ENCODE assay signal across 1 cellular context in the genomic region with DNA sequence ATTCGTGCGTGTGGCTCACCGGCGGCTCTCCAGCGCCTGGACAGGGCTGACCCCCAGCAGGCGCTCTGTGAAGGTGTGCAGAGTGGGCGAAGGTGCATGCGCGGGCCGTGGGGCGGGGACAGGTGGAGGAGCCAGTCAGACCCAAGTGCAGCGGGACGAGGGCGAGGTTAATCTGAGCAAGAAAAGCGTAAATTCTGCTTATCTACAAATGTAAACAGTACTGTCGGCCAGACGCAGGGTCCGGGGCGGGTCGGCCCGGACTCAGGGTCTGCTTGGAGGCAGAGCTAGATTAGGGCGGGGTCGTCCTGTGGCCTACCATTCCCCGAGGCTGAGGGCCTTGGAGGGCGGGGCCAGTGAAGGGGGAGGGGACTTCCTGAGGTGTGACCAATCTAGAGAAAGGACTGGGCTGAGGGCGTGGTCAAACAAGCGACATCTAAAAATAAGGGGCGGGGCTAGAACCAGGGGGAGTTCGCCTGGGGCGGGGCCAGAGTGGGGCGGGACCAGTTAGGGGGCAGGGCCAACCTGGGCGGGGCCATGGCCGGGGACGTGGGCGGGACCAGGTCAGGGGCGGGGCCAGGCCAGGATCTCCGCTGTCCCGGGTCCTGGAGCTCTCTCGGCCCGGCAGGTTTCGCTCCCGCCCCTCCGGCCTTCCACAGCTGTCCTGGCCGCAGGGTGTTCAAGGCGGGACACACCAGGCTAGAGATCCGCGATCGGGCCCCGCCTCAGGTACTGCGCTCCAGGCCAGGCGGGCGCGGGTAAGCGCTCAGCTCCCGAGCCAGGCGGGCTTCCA.
TF ChIP-seq lines count a peak whose summit lies in the region.

Gene SEC14L5, plus strand, starts transcription at position 611 of the 790 bp plus-strand sequence. CDS start 994 bp downstream, outside the sequence.

TF ChIP-seq in HepG2, 621 proteins besides CTCF, POLR2A, EP300 and RAD21 (continued from another document and continues in another):
- peak; percentile 88 for TF ChIP-seq ZNF687 (CRISPR knock-in tag; IDR thresholded peaks at IDR 0.05)
- TF ChIP-seq, protein P1, sequence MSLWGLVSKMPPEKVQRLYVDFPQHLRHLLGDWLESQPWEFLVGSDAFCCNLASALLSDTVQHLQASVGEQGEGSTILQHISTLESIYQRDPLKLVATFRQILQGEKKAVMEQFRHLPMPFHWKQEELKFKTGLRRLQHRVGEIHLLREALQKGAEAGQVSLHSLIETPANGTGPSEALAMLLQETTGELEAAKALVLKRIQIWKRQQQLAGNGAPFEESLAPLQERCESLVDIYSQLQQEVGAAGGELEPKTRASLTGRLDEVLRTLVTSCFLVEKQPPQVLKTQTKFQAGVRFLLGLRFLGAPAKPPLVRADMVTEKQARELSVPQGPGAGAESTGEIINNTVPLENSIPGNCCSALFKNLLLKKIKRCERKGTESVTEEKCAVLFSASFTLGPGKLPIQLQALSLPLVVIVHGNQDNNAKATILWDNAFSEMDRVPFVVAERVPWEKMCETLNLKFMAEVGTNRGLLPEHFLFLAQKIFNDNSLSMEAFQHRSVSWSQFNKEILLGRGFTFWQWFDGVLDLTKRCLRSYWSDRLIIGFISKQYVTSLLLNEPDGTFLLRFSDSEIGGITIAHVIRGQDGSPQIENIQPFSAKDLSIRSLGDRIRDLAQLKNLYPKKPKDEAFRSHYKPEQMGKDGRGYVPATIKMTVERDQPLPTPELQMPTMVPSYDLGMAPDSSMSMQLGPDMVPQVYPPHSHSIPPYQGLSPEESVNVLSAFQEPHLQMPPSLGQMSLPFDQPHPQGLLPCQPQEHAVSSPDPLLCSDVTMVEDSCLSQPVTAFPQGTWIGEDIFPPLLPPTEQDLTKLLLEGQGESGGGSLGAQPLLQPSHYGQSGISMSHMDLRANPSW (CRISPR knock-in tag; IDR thresholded peaks at IDR 0.05; ENCODE audit: borderline replicate concordance) = no peak
- no peak for TF ChIP-seq CC2D1A (CRISPR knock-in tag; IDR thresholded peaks at IDR 0.05)
- TF ChIP-seq GPN1 (CRISPR knock-in tag; IDR thresholded peaks at IDR 0.05; ENCODE audit: borderline replicate concordance) = no peak
- TF ChIP-seq SYNCRIP (IDR thresholded peaks at IDR 0.05; ENCODE audit: insufficient read depth, low read depth, low read length) = no peak
- TF ChIP-seq MTA1 (CRISPR knock-in tag; IDR thresholded peaks at IDR 0.05; ENCODE audit: borderline replicate concordance) = no peak; the same call in 1 of the 2 replicates
- TF ChIP-seq GATAD1 (CRISPR knock-in tag; IDR thresholded peaks at IDR 0.05) = peak; percentile 59; the same call in 1 of the 2 replicates
- no peak for TF ChIP-seq SCMH1 (CRISPR knock-in tag; IDR thresholded peaks at IDR 0.05; ENCODE audit: borderline replicate concordance)
- TF ChIP-seq MEIS1 (CRISPR knock-in tag; IDR thresholded peaks at IDR 0.05; ENCODE audit: borderline replicate concordance) = no peak
- no peak; the same call in none of the 2 replicates for TF ChIP-seq MEIS2 (CRISPR knock-in tag; IDR thresholded peaks at IDR 0.05)
- TF ChIP-seq EHMT2 (IDR thresholded peaks at IDR 0.05; ENCODE audit: borderline replicate concordance, low read depth, low read length) = 0 out of 2 replicates have a peak, but pooled peaks have one; percentile 68
- TF ChIP-seq DMTF1 (CRISPR knock-in tag; IDR thresholded peaks at IDR 0.05) = no peak
- peak; percentile 31; the same call in 1 of the 2 replicates for TF ChIP-seq ZNF337 (CRISPR knock-in tag; IDR thresholded peaks at IDR 0.05; ENCODE audit: borderline replicate concordance, low read depth)
- 0 out of 2 replicates have a peak, but pooled peaks have one; percentile 54 for TF ChIP-seq ZNF232 (CRISPR knock-in tag; IDR thresholded peaks at IDR 0.05; ENCODE audit: borderline replicate concordance)
- TF ChIP-seq, protein P2, sequence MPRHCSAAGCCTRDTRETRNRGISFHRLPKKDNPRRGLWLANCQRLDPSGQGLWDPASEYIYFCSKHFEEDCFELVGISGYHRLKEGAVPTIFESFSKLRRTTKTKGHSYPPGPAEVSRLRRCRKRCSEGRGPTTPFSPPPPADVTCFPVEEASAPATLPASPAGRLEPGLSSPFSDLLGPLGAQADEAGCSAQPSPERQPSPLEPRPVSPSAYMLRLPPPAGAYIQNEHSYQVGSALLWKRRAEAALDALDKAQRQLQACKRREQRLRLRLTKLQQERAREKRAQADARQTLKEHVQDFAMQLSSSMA (CRISPR knock-in tag; IDR thresholded peaks at IDR 0.05) = no peak; the same call in 1 of the 2 replicates
- peak; percentile 79; the same call in 1 of the 2 replicates for TF ChIP-seq NRL (CRISPR knock-in tag; IDR thresholded peaks at IDR 0.05; ENCODE audit: borderline replicate concordance)
- TF ChIP-seq ZNF224 (CRISPR knock-in tag; IDR thresholded peaks at IDR 0.05) = no peak
- TF ChIP-seq NFATC3 (CRISPR knock-in tag; IDR thresholded peaks at IDR 0.05) = no peak
- TF ChIP-seq RBM39 (IDR thresholded peaks at IDR 0.05; ENCODE audit: low read depth, low read length, poor library complexity, severe bottlenecking) = no peak
- peak; percentile 54; the same call in 1 of the 2 replicates for TF ChIP-seq MED1 (CRISPR knock-in tag; IDR thresholded peaks at IDR 0.05)
- TF ChIP-seq SMAD1 (CRISPR knock-in tag; IDR thresholded peaks at IDR 0.05; ENCODE audit: borderline replicate concordance, low read depth) = peak; percentile 19; the same call in 1 of the 2 replicates
- no peak; the same call in 1 of the 2 replicates for TF ChIP-seq ZNF703 (CRISPR knock-in tag; IDR thresholded peaks at IDR 0.05; ENCODE audit: borderline replicate concordance)
- no peak for TF ChIP-seq NFE2L2 (IDR thresholded peaks at IDR 0.05; ENCODE audit: low read length)
- peak; percentile 93 for TF ChIP-seq FOXA3 (CRISPR knock-in tag; IDR thresholded peaks at IDR 0.05)
- peak; percentile 56; the same call in 1 of the 2 replicates for TF ChIP-seq RARA (CRISPR knock-in tag; IDR thresholded peaks at IDR 0.05)
- no peak for TF ChIP-seq ZNF460 (CRISPR knock-in tag; IDR thresholded peaks at IDR 0.05; ENCODE audit: borderline replicate concordance)
- TF ChIP-seq, protein P3, sequence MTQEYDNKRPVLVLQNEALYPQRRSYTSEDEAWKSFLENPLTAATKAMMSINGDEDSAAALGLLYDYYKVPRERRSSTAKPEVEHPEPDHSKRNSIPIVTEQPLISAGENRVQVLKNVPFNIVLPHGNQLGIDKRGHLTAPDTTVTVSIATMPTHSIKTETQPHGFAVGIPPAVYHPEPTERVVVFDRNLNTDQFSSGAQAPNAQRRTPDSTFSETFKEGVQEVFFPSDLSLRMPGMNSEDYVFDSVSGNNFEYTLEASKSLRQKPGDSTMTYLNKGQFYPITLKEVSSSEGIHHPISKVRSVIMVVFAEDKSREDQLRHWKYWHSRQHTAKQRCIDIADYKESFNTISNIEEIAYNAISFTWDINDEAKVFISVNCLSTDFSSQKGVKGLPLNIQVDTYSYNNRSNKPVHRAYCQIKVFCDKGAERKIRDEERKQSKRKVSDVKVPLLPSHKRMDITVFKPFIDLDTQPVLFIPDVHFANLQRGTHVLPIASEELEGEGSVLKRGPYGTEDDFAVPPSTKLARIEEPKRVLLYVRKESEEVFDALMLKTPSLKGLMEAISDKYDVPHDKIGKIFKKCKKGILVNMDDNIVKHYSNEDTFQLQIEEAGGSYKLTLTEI (CRISPR knock-in tag; conservative IDR thresholded peaks at IDR 0.05) = no peak
- no peak for TF ChIP-seq NFRKB (IDR thresholded peaks at IDR 0.05)
- TF ChIP-seq ZNF615 (CRISPR knock-in tag; IDR thresholded peaks at IDR 0.05; ENCODE audit: borderline replicate concordance) = no peak
- peak; percentile 18; the same call in 1 of the 2 replicates for TF ChIP-seq NFKB2 (CRISPR knock-in tag; IDR thresholded peaks at IDR 0.05; ENCODE audit: borderline replicate concordance)
- TF ChIP-seq ZNF546 (CRISPR knock-in tag; conservative IDR thresholded peaks at IDR 0.05) = 0 out of 2 replicates have a peak, but pooled peaks have one; percentile 35
- 0 out of 2 replicates have a peak, but pooled peaks have one; percentile 17 for TF ChIP-seq ETV6 (CRISPR knock-in tag; conservative IDR thresholded peaks at IDR 0.05)
- no peak for TF ChIP-seq ZNF616 (CRISPR knock-in tag; IDR thresholded peaks at IDR 0.05; ENCODE audit: low read depth)
- peak; percentile 70; the same call in 1 of the 2 replicates for TF ChIP-seq NCOR1 (IDR thresholded peaks at IDR 0.05; ENCODE audit: borderline replicate concordance, low read length)
- TF ChIP-seq, protein P4, sequence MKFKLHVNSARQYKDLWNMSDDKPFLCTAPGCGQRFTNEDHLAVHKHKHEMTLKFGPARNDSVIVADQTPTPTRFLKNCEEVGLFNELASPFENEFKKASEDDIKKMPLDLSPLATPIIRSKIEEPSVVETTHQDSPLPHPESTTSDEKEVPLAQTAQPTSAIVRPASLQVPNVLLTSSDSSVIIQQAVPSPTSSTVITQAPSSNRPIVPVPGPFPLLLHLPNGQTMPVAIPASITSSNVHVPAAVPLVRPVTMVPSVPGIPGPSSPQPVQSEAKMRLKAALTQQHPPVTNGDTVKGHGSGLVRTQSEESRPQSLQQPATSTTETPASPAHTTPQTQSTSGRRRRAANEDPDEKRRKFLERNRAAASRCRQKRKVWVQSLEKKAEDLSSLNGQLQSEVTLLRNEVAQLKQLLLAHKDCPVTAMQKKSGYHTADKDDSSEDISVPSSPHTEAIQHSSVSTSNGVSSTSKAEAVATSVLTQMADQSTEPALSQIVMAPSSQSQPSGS (CRISPR knock-in tag; IDR thresholded peaks at IDR 0.05) = peak; percentile 24; the same call in 1 of the 2 replicates
- 0 out of 2 replicates have a peak, but pooled peaks have one; percentile 28 for TF ChIP-seq ZBTB38 (CRISPR knock-in tag; IDR thresholded peaks at IDR 0.05)
- TF ChIP-seq ZFP62 (CRISPR knock-in tag; IDR thresholded peaks at IDR 0.05) = no peak
- peak; percentile 2 for TF ChIP-seq ZNF350 (CRISPR knock-in tag; IDR thresholded peaks at IDR 0.05; ENCODE audit: borderline replicate concordance, low read depth)
- TF ChIP-seq, protein P5, sequence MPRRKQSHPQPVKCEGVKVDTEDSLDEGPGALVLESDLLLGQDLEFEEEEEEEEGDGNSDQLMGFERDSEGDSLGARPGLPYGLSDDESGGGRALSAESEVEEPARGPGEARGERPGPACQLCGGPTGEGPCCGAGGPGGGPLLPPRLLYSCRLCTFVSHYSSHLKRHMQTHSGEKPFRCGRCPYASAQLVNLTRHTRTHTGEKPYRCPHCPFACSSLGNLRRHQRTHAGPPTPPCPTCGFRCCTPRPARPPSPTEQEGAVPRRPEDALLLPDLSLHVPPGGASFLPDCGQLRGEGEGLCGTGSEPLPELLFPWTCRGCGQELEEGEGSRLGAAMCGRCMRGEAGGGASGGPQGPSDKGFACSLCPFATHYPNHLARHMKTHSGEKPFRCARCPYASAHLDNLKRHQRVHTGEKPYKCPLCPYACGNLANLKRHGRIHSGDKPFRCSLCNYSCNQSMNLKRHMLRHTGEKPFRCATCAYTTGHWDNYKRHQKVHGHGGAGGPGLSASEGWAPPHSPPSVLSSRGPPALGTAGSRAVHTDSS (CRISPR knock-in tag; conservative IDR thresholded peaks at IDR 0.05) = no peak
- 0 out of 2 replicates have a peak, but pooled peaks have one; percentile 44 for TF ChIP-seq ARHGAP35 (CRISPR knock-in tag; IDR thresholded peaks at IDR 0.05; ENCODE audit: borderline replicate concordance)
- no peak for TF ChIP-seq GABPA (IDR thresholded peaks at IDR 0.05; ENCODE audit: low read depth, low read length)
- TF ChIP-seq GABPA (CRISPR knock-in tag; IDR thresholded peaks at IDR 0.05; ENCODE audit: low read depth) = peak; percentile 64
- TF ChIP-seq STAT5B (CRISPR knock-in tag; IDR thresholded peaks at IDR 0.05) = 0 out of 2 replicates have a peak, but pooled peaks have one; percentile 67
- TF ChIP-seq ELF3 (CRISPR knock-in tag; IDR thresholded peaks at IDR 0.05) = 0 out of 2 replicates have a peak, but pooled peaks have one; percentile 30
- no peak for TF ChIP-seq ZMAT3 (CRISPR knock-in tag; conservative IDR thresholded peaks at IDR 0.05)
